13 cellular contexts compared by ENCODE assay signal in the genomic region with DNA sequence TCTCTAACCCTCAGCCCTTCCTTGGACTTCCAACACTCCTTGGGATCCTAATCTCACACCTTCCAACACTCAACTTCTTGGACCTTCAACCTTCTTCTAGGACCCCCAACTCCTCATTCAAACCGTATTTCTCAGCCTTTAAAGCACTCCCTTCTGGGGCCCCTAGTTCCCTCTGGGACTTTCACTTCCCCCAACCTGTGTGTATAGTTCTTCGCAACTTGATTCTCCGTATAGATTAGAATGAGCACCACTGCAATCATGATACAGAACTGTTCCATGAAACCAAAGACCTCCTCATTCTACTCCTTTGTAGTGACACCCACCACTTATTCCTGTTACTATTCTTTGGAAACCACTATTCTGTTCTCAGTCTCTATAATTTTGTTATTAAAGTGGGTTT.
A peak's percentile ranks its signal among the peaks of the same experiment; 100 is the strongest.
DNase-seq lines count a peak whose midpoint lies in the region; ATAC-seq and TF ChIP-seq lines count a peak whose summit lies in the region.
"Had no signal": no experiment of that assay in that cellular context is flagged by ENCODE, and none has a peak within 500 bp of the region (broad histone marks: within the 10 kb centered on the region; RNA-seq: fewer than 3 reads in every experiment).

No MANE protein-coding gene starts in this region.

- H3K36me3 ChIP-seq in esophagus squamous epithelium: peaks cover 0 to 72% (median 4%) of the 10 kb centered on the region in 3 donors
- H3K36me3 ChIP-seq: HAP-1 had no signal

- H3K27ac Mint-ChIP-seq in activated CD4-positive, alpha-beta T cell treated with anti-CD3 and anti-CD28 coated beads, Interleukin-2, amount 10 ng/mL, durations not matched to agents 24 days and 14 days: peak overlapping the region; percentile 93
- H3K27ac Mint-ChIP-seq in activated T-helper 17 cell treated with anti-CD3 and anti-CD28 coated beads, Interleukin-2, amount 50 U/mL, for 72 hours: peak overlapping the region; percentile 29

- H3K27me3 ChIP-seq in esophagus squamous epithelium: no peaks in the 10 kb centered on the region
- H3K27me3 ChIP-seq: cardiac muscle cell had no signal

- no peak overlapping the region for H3K4me3 ChIP-seq in esophagus squamous epithelium
- H3K4me3 ChIP-seq: cardiac muscle cell, HAP-1 had no signal

- TF ChIP-seq POLR2A in esophagus squamous epithelium (IDR thresholded peaks at IDR 0.05): no peak

- intact Hi-C loops in activated CD4-positive, alpha-beta T cell treated with anti-CD3 and anti-CD28 coated beads, Interleukin-2, amount 10 ng/mL, durations not matched to agents 24 days and 14 days (cut with micrococcal nuclease): no loop called here
- intact Hi-C loops in sciatic nerve (cut with DNase I) (no loop called here), esophagus squamous epithelium (cut with DNase I) (no loop called here)

- peaks cover 36% of the 10 kb centered on the region for H3K36me3 Mint-ChIP-seq in activated CD4-positive, alpha-beta T cell treated with anti-CD3 and anti-CD28 coated beads, Interleukin-2, amount 10 ng/mL, durations not matched to agents 24 days and 14 days (ENCODE audit: low read depth)
- H3K36me3 Mint-ChIP-seq in activated T-helper 17 cell treated with anti-CD3 and anti-CD28 coated beads, Interleukin-2, amount 50 U/mL, for 72 hours (ENCODE audit: low read depth): peaks cover 93% of the 10 kb centered on the region

- ATAC-seq in HG03103 (IDR thresholded peaks at IDR 0.05; ENCODE audit: low read depth, unreplicated experiment) (peak; percentile 68), sciatic nerve (peak; percentile 41), HG03521 (IDR thresholded peaks at IDR 0.05; ENCODE audit: unreplicated experiment) (no peak)
- ATAC-seq in activated T-helper 17 cell treated with anti-CD3 and anti-CD28 coated beads, Interleukin-2, amount 50 U/mL, for 72 hours (replicated peaks): no peak

- H3K27ac ChIP-seq in esophagus squamous epithelium: no peak overlapping the region
- H3K27ac ChIP-seq: cardiac muscle cell had no signal

- TF ChIP-seq CTCF in esophagus squamous epithelium (IDR thresholded peaks at IDR 0.05): no peak

- no peaks in the 10 kb centered on the region for H3K4me1 ChIP-seq in esophagus squamous epithelium
- H3K4me1 ChIP-seq: HAP-1 had no signal

- H3K4me3 Mint-ChIP-seq in activated CD4-positive, alpha-beta T cell treated with anti-CD3 and anti-CD28 coated beads, Interleukin-2, amount 10 ng/mL, durations not matched to agents 24 days and 14 days: peak overlapping the region; percentile 51
- H3K4me3 Mint-ChIP-seq in activated T-helper 17 cell treated with anti-CD3 and anti-CD28 coated beads, Interleukin-2, amount 50 U/mL, for 72 hours: no peak overlapping the region

- H3K27me3 Mint-ChIP-seq in activated CD4-positive, alpha-beta T cell treated with anti-CD3 and anti-CD28 coated beads, Interleukin-2, amount 10 ng/mL, durations not matched to agents 24 days and 14 days: no peaks in the 10 kb centered on the region
- no peaks in the 10 kb centered on the region for H3K27me3 Mint-ChIP-seq in activated T-helper 17 cell treated with anti-CD3 and anti-CD28 coated beads, Interleukin-2, amount 50 U/mL, for 72 hours

- WGBS in esophagus squamous epithelium, 2 donors: 64 to 77% methylated on average over 3 of the region's 3 CpGs

- H3K4me1 Mint-ChIP-seq in activated CD4-positive, alpha-beta T cell treated with anti-CD3 and anti-CD28 coated beads, Interleukin-2, amount 10 ng/mL, durations not matched to agents 24 days and 14 days: peaks cover 21% of the 10 kb centered on the region
- H3K4me1 Mint-ChIP-seq in activated T-helper 17 cell treated with anti-CD3 and anti-CD28 coated beads, Interleukin-2, amount 50 U/mL, for 72 hours: peaks cover 21% of the 10 kb centered on the region

- H3K9me3 Mint-ChIP-seq in activated CD4-positive, alpha-beta T cell treated with anti-CD3 and anti-CD28 coated beads, Interleukin-2, amount 10 ng/mL, durations not matched to agents 24 days and 14 days: no peaks in the 10 kb centered on the region
- H3K9me3 Mint-ChIP-seq in activated T-helper 17 cell treated with anti-CD3 and anti-CD28 coated beads, Interleukin-2, amount 50 U/mL, for 72 hours: no peaks in the 10 kb centered on the region

- no peak for DNase-seq in activated CD4-positive, alpha-beta T cell treated with anti-CD3 and anti-CD28 coated beads, Interleukin-2, amount 10 ng/mL, durations not matched to agents 24 days and 14 days
- DNase-seq in activated CD4-positive, alpha-beta T cell treated with anti-CD3 and anti-CD28 coated beads, Interleukin-2, amount 50 U/mL, for 1 hour: no peak
- DNase-seq in sciatic nerve (ENCODE audit: low spot score): no peak
- no peak for DNase-seq in esophagus squamous epithelium (lab: John Stamatoyannopoulos, UW)
- no peak for DNase-seq in putamen (ENCODE audit: low spot score)
- DNase-seq: activated CD8-positive, alpha-beta memory T cell treated with anti-CD3 and anti-CD28 coated beads, Interleukin-2, amount 50 U/mL, for 48 hours; NCI-H1048; NCI-H748 treated with DMSO at 0.1 percent for 48 hours had no signal

- H3K9me3 ChIP-seq in esophagus squamous epithelium: no peaks in the 10 kb centered on the region
- H3K9me3 ChIP-seq: HAP-1 had no signal

Comparison
In these comparisons a context has a peak if more than half of its experiments do, and no peak if none do; other contexts are left out.
1. ATAC-seq: peak in HG03103 (single experiment) and sciatic nerve (single experiment); none in activated T-helper 17 cell treated with anti-CD3 and anti-CD28 coated beads, Interleukin-2, amount 50 U/mL, for 72 hours (single experiment) and HG03521 (single experiment).